18 cellular contexts compared by ENCODE assay signal in genomic region chr14:39173198-39173597, GRCh38. TPM values are rescaled to one million over a fixed set of nuclear protein-coding genes. Genes with fewer than 3 reads are reported as not detected.
DNase-seq lines count a peak whose midpoint lies in the region; TF ChIP-seq lines count a peak whose summit lies in the region.
"Had no signal": no experiment of that assay in that cellular context is flagged by ENCODE, and none has a peak within 500 bp of the region (broad histone marks: within the 10 kb centered on the region; RNA-seq: fewer than 3 reads in every experiment).

No MANE protein-coding gene starts in this region.

- no peak for TF ChIP-seq CTCF in DOHH2 (IDR thresholded peaks at IDR 0.05; ENCODE audit: low read depth, low read length, poor library complexity, severe bottlenecking)
- no peak for TF ChIP-seq CTCF in nephron (IDR thresholded peaks at IDR 0.05; ENCODE audit: unreplicated experiment in 3 of 3)

- H3K4me3 ChIP-seq in DOHH2 (ENCODE audit: low read length) = peak overlapping the region; percentile 88
- H3K4me3 ChIP-seq: mucosa of descending colon, skin epidermis, tibial artery had no signal

- H3K4me1 Mint-ChIP-seq in T-helper 1 cell treated with Interleukin-12 subunit alpha and Interleukin-12 subunit beta and Interleukin-4 antibody, amounts not matched to agents 30 μg/mL and 1 μg/mL, for 36 hours (ENCODE audit: low read depth) = peaks cover 37% of the 10 kb centered on the region
- peaks cover 37% of the 10 kb centered on the region for H3K4me1 Mint-ChIP-seq in activated naive CD8-positive, alpha-beta T cell treated with anti-CD3 and anti-CD28 coated beads for 36 hours
- peaks cover 38% of the 10 kb centered on the region for H3K4me1 Mint-ChIP-seq in nephron

- peaks cover 60% of the 10 kb centered on the region for H3K79me2 ChIP-seq in DOHH2 (ENCODE audit: control insufficient read depth, low read length)

- H3F3A ChIP-seq in DOHH2 (ENCODE audit: control insufficient read depth, insufficient read depth) = peaks cover 38% of the 10 kb centered on the region

- no peaks in the 10 kb centered on the region for H3K27me3 ChIP-seq in DOHH2 (ENCODE audit: control insufficient read depth, low read length)
- H3K27me3 ChIP-seq: tibial artery had no signal

- H3K4me1 ChIP-seq in DOHH2 (ENCODE audit: control insufficient read depth, low read length) = peaks cover 56% of the 10 kb centered on the region

- peaks cover 19% of the 10 kb centered on the region for H4K20me1 ChIP-seq in DOHH2 (ENCODE audit: control insufficient read depth, insufficient read depth, low read depth, low read length)

- H3K27ac Mint-ChIP-seq in T-helper 1 cell treated with Interleukin-12 subunit alpha and Interleukin-12 subunit beta and Interleukin-4 antibody, amounts not matched to agents 30 μg/mL and 1 μg/mL, for 36 hours = peak overlapping the region; percentile 67
- peak overlapping the region; percentile 69 for H3K27ac Mint-ChIP-seq in activated naive CD8-positive, alpha-beta T cell treated with anti-CD3 and anti-CD28 coated beads for 36 hours
- H3K27ac Mint-ChIP-seq in nephron = peak overlapping the region; percentile 60 to 89 (median 86)

- DNase-seq in T-helper 1 cell = no peak
- DNase-seq in activated naive CD8-positive, alpha-beta T cell treated with anti-CD3 and anti-CD28 coated beads for 36 hours = no peak
- DNase-seq in 8988T = no peak
- no peak for DNase-seq in NCI-H1930 (lab: John Stamatoyannopoulos, UW)
- DNase-seq in medulla oblongata (ENCODE audit: extremely low spot score) = no peak
- DNase-seq: C1 segment of cervical spinal cord; caudate nucleus; DND-41; effector memory CD4-positive, alpha-beta T cell; NCI-H2029 treated with DMSO at 0.1 percent for 48 hours; SHP77; stimulated activated CD4-positive, alpha-beta T cell treated with anti-CD3 and anti-CD28 coated beads, Interleukin-4, amount 100 ng/mL, for 4 hours; tibial artery had no signal

- H3K9me3 ChIP-seq in DOHH2 (ENCODE audit: control insufficient read depth, insufficient read depth, low read length) = no peaks in the 10 kb centered on the region
- H3K9me3 ChIP-seq: mucosa of descending colon, tibial artery had no signal

- no peaks in the 10 kb centered on the region for H3K9me3 Mint-ChIP-seq in T-helper 1 cell treated with Interleukin-12 subunit alpha and Interleukin-12 subunit beta and Interleukin-4 antibody, amounts not matched to agents 30 μg/mL and 1 μg/mL, for 36 hours
- no peaks in the 10 kb centered on the region for H3K9me3 Mint-ChIP-seq in activated naive CD8-positive, alpha-beta T cell treated with anti-CD3 and anti-CD28 coated beads for 36 hours
- H3K9me3 Mint-ChIP-seq in nephron = no peaks in the 10 kb centered on the region

- peaks cover 34% of the 10 kb centered on the region for H3K36me3 Mint-ChIP-seq in T-helper 1 cell treated with Interleukin-12 subunit alpha and Interleukin-12 subunit beta and Interleukin-4 antibody, amounts not matched to agents 30 μg/mL and 1 μg/mL, for 36 hours (ENCODE audit: low read depth)
- H3K36me3 Mint-ChIP-seq in activated naive CD8-positive, alpha-beta T cell treated with anti-CD3 and anti-CD28 coated beads for 36 hours = peaks cover 31% of the 10 kb centered on the region
- H3K36me3 Mint-ChIP-seq in nephron (ENCODE audit: low read depth) = peaks cover 38% of the 10 kb centered on the region

- H3K36me3 ChIP-seq in DOHH2 (ENCODE audit: control insufficient read depth, low read length) = peaks cover 37% of the 10 kb centered on the region

- no peaks in the 10 kb centered on the region for H3K9me2 ChIP-seq in DOHH2 (replicated peaks; ENCODE audit: control insufficient read depth, low read length)

- peak overlapping the region; percentile 42 for H3K4me3 Mint-ChIP-seq in T-helper 1 cell treated with Interleukin-12 subunit alpha and Interleukin-12 subunit beta and Interleukin-4 antibody, amounts not matched to agents 30 μg/mL and 1 μg/mL, for 36 hours
- H3K4me3 Mint-ChIP-seq in activated naive CD8-positive, alpha-beta T cell treated with anti-CD3 and anti-CD28 coated beads for 36 hours = peak overlapping the region; percentile 18
- H3K4me3 Mint-ChIP-seq in nephron = peak overlapping the region; percentile 62 to 81 (median 70)

- H3K27me3 Mint-ChIP-seq in T-helper 1 cell treated with Interleukin-12 subunit alpha and Interleukin-12 subunit beta and Interleukin-4 antibody, amounts not matched to agents 30 μg/mL and 1 μg/mL, for 36 hours (ENCODE audit: low read depth) = no peaks in the 10 kb centered on the region
- H3K27me3 Mint-ChIP-seq in activated naive CD8-positive, alpha-beta T cell treated with anti-CD3 and anti-CD28 coated beads for 36 hours = no peaks in the 10 kb centered on the region
- no peaks in the 10 kb centered on the region for H3K27me3 Mint-ChIP-seq in nephron (ENCODE audit: low read depth)

- no peak overlapping the region for H3K27ac ChIP-seq in DOHH2 (ENCODE audit: low read depth, low read length)

- H3K4me2 ChIP-seq in DOHH2 (ENCODE audit: low read length) = peak overlapping the region; percentile 79

RNA-seq across cellular contexts. Expression of gene PNN, which starts 1.9 kb away (rescaled TPM):
- 100 to 1,000 TPM; 108 to 111 TPM for total RNA-seq in activated naive CD8-positive, alpha-beta T cell treated with anti-CD3 and anti-CD28 coated beads for 36 hours

RNA-seq across cellular contexts. Expression of gene TRAPPC6B, which starts 3.1 kb away (rescaled TPM):
- 10 to 100 TPM; 21.8 to 21.9 TPM for total RNA-seq in activated naive CD8-positive, alpha-beta T cell treated with anti-CD3 and anti-CD28 coated beads for 36 hours

RNA-seq across cellular contexts. Expression of gene GEMIN2, which starts 59.1 kb away (rescaled TPM):
- 10 to 100 TPM; 25.8 to 26.4 TPM for total RNA-seq in activated naive CD8-positive, alpha-beta T cell treated with anti-CD3 and anti-CD28 coated beads for 36 hours

Comparison
In these comparisons a context has a peak if more than half of its experiments do, and no peak if none do; other contexts are left out.
1. H3K4me3 Mint-ChIP-seq: peak in every context shown above with its lines; median percentile 70 in nephron; 42 in T-helper 1 cell treated with Interleukin-12 subunit alpha and Interleukin-12 subunit beta and Interleukin-4 antibody, amounts not matched to agents 30 μg/mL and 1 μg/mL, for 36 hours; 18 in activated naive CD8-positive, alpha-beta T cell treated with anti-CD3 and anti-CD28 coated beads for 36 hours.